9 cellular contexts compared by ENCODE assay signal in the genomic region with DNA sequence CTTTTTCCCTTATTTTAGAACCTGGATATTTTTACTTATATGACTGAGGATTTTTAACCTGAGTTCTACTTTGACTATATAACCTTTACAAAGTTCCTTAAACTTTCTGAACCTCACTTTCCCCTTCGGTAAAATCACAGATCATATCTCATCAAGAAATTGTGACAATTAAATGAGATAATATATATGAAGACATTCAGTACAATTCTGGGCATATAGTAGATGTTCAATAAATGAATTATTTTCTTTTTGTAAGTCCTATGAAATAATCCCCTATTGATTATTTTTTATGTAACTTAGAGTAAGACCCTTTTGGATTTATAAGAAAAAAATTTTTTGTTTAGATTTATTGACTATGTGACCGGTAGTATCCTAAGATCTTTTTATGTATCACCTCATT.
"Had no signal": no experiment of that assay in that cellular context is flagged by ENCODE, and none has a peak within 500 bp of the region (broad histone marks: within the 10 kb centered on the region; RNA-seq: fewer than 3 reads in every experiment).

No MANE protein-coding gene starts in this region.

- H3K4me3 ChIP-seq: GM23248, HAP-1, K562 had no signal

- H3K27ac ChIP-seq: GM23248, HL-60 had no signal

- FAIRE-seq: K562 had no signal

- DNase-seq: GM23248, GOT3, H7, IMR-90, KG1 had no signal

- ATAC-seq: HCT116, K562 had no signal

- H3K9me3 ChIP-seq: HAP-1 had no signal

- H3K4me1 ChIP-seq: HAP-1 had no signal
